In the genomic region with DNA sequence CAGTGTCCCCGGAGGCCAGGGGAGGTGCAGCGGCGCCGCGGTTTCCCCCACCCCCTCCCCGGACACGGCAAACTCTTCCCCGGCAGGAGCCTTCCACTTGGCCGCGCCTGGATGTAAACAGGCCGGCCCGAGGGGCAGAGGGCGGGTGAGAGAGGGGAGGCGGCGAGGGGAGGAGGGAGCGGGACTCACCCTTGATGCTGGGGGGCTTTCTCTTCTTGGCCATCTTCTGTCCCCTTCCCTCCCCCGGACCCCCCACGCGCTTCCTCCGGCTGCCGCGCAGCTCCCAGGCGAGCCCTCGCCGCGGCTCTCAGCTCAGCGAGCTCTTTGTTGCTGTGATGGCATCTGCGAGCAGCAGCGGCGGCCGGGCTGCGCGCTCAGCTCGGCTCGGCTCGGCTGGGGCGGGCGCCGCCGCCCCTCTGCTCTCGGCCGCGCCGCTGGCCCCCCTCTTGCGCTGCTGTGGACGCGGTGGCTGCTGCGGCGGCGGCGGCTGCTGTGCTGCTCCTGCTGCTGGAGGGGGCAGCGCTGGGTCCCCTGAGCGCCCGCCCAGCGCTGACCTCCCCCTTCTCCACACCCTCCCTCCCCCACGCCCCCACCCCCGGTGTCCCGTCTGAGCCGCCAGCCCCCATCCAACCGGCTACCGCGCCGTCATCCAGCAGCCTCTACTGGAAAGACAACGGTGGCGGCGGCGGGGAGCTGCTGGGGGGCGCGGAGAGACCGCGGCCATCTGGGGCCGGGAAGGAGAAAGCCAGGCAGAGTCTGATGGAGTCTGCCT, we compare ENCODE assay signal across 8 cellular contexts. TPM values are rescaled to one million over a fixed set of nuclear protein-coding genes. Genes with fewer than 3 reads are reported as not detected.
A peak's percentile ranks its signal among the peaks of the same experiment; 100 is the strongest.
DNase-seq lines count a peak whose midpoint lies in the region; ATAC-seq and TF ChIP-seq lines count a peak whose summit lies in the region.

No MANE protein-coding gene starts in this region.

- peak overlapping the region; percentile 68 for H3K4me3 Mint-ChIP-seq in osteocyte (ENCODE audit: unreplicated experiment)

- DNase-seq in AG08396 (ENCODE audit: low spot score) (peak; percentile 65), NCI-H1105 (lab: John Stamatoyannopoulos, UW) (peak; percentile 44), glomerular visceral epithelial cell (ENCODE audit: extremely low spot score) (peak; percentile 40), osteocyte (ENCODE audit: extremely low spot score, unreplicated experiment) (peak; percentile 85), cerebellar nuclear complex (lab: John Stamatoyannopoulos, UW) (no peak), cerebellum (ENCODE audit: low spot score) (no peak)
- peak; percentile 21 for DNase-seq in activated naive CD4-positive, alpha-beta T cell treated with anti-CD3 and anti-CD28 coated beads, Interleukin-2, amount 50 U/mL, for 16 hours

- TF ChIP-seq CTCF in osteocyte (IDR thresholded peaks at IDR 0.05) = peak; percentile 4

- no peak overlapping the region for H3K27ac Mint-ChIP-seq in osteocyte (ENCODE audit: unreplicated experiment)

- H3K4me1 Mint-ChIP-seq in osteocyte (ENCODE audit: unreplicated experiment) = peaks cover 19% of the 10 kb centered on the region

- H3K27me3 Mint-ChIP-seq in osteocyte (ENCODE audit: unreplicated experiment) = peaks cover 73% of the 10 kb centered on the region

- peak; percentile 43 for ATAC-seq in GM18868 (IDR thresholded peaks at IDR 0.05; ENCODE audit: unreplicated experiment)

- H3K36me3 Mint-ChIP-seq in osteocyte (ENCODE audit: unreplicated experiment) = no peaks in the 10 kb centered on the region

- no peaks in the 10 kb centered on the region for H3K9me3 Mint-ChIP-seq in osteocyte (ENCODE audit: unreplicated experiment)

RNA-seq across cellular contexts. Expression of a gene that starts 4.9 kb away (rescaled TPM):
- total RNA-seq in osteocyte (0.21 and 0.44 TPM in 2 replicates), cerebellum (31.6 TPM)

Comparison
In these comparisons a context has a peak if more than half of its experiments do, and no peak if none do; other contexts are left out.
1. DNase-seq: peak in AG08396 (single experiment), NCI-H1105 (single experiment), activated naive CD4-positive, alpha-beta T cell treated with anti-CD3 and anti-CD28 coated beads, Interleukin-2, amount 50 U/mL, for 16 hours (single experiment), glomerular visceral epithelial cell (single experiment) and osteocyte (single experiment); none in cerebellar nuclear complex (0 of 2) and cerebellum (single experiment).
2. RNA of a gene that starts 4.9 kb away (total RNA-seq): 31.6 TPM in cerebellum (single experiment); 0.21 to 0.44 TPM in osteocyte; every median in the first group is over 10 times any median in the second.